12 cellular contexts compared by ENCODE assay signal in the genomic region with DNA sequence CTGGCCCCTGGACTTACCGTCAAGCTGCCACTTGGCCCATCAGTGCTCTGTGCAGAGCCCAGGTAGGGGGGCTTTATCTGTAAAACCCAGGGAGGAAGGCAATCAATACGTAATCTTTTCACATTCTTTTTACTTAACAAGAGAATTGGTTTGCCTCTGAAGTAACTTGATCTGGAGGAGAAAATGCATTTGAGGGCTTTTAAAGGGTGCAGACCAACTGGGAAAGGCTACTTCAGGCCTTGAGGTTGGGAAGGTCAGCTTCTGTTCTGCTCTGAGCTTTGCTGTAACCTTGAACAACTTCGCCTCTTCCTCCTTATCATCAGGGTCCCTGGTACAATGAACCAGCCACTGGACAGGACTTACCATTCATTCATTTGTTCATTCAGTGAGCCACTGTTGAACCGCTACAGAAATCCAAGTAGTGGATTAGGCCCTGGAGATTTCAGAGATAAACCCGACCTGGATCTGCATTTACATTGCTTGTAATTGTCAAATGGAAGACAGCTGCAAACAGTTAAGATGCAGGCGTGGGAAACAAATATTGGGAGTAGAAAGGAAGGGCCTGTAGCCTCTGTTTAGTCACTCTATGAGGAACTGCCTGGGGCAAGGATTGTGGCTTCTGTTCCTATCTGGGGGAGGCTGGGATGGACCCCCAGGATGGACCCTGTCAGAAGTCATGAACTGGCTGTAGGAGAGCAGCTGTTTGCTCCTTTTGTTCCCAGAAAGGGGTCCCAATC.
DNase-seq lines count a peak whose midpoint lies in the region; ATAC-seq and TF ChIP-seq lines count a peak whose summit lies in the region.
"Had no signal": no experiment of that assay in that cellular context is flagged by ENCODE, and none has a peak within 500 bp of the region (broad histone marks: within the 10 kb centered on the region; RNA-seq: fewer than 3 reads in every experiment).

No MANE protein-coding gene starts in this region.

- intact Hi-C loops in Caco-2 (cut with micrococcal nuclease; ENCODE audit: unreplicated experiment): no loop called here

- CTCF ChIA-PET in Caco-2 (lab: Charles Lee): interaction anchor here (1.6 kb wide), 1 partner anchor 13 kb away, joined by 3 read pairs; no protein-coding TSS in a partner anchor

- TF ChIP-seq CTCF in GM23338 (conservative IDR thresholded peaks at IDR 0.05; ENCODE audit: low read depth in 2 of 2) (no peak), Caco-2 (IDR thresholded peaks at IDR 0.05; ENCODE audit: insufficient read depth in 1 of 2, low read depth in 1 of 2, low read length in 1 of 2, severe bottlenecking in 1 of 2, unreplicated experiment in 1 of 2) (no peak)

- no peak overlapping the region for H2AFZ ChIP-seq in ACC112 (ENCODE audit: low read length, unreplicated experiment)
- H2AFZ ChIP-seq in GM23338: no peak overlapping the region

- peaks cover 9% of the 10 kb centered on the region for H3K27me3 Mint-ChIP-seq in GM23338 (ENCODE audit: insufficient read depth, low read depth, poor library complexity)
- H3K27me3 Mint-ChIP-seq in Caco-2 (ENCODE audit: insufficient read depth, unreplicated experiment): no peaks in the 10 kb centered on the region

- H3K9me2 ChIP-seq in GM23338 (ENCODE audit: insufficient read depth): peaks cover 6% of the 10 kb centered on the region; the same call in 1 of the 2 replicates

- H3K36me3 ChIP-seq in ACC112 (ENCODE audit: insufficient read depth, low read length): no peaks in the 10 kb centered on the region
- H3K36me3 ChIP-seq in GM23338 (ENCODE audit: insufficient read depth): no peaks in the 10 kb centered on the region
- H3K36me3 ChIP-seq in adipocyte (ENCODE audit: control insufficient read depth, insufficient read depth, low read length, severe bottlenecking): no peaks in the 10 kb centered on the region
- no peaks in the 10 kb centered on the region for H3K36me3 ChIP-seq in Caco-2 (ENCODE audit: control insufficient read depth, insufficient read depth, low read length)

- H3K4me1 ChIP-seq in ACC112 (ENCODE audit: control insufficient read depth, insufficient read depth, low read length, unreplicated experiment) (peaks cover 42% of the 10 kb centered on the region), GM23338 (ENCODE audit: insufficient read depth) (peaks cover 30% of the 10 kb centered on the region), adipocyte (ENCODE audit: control insufficient read depth, insufficient read depth, low read length) (peaks cover 55% of the 10 kb centered on the region), Caco-2 (peaks cover 17% of the 10 kb centered on the region)

- POLR2A ChIA-PET in Caco-2 (lab: Charles Lee): interaction anchor here (0.6 kb wide), 1 partner anchor 184 kb away, joined by 18 read pairs; no protein-coding TSS in a partner anchor

- H3K27ac Mint-ChIP-seq in GM23338 (peak overlapping the region; percentile 95), Caco-2 (ENCODE audit: unreplicated experiment) (no peak overlapping the region)
- H3K27ac Mint-ChIP-seq: CD8-positive, alpha-beta T cell; naive B cell had no signal

- H3K36me3 Mint-ChIP-seq in GM23338 (ENCODE audit: low read depth): no peaks in the 10 kb centered on the region
- no peaks in the 10 kb centered on the region for H3K36me3 Mint-ChIP-seq in Caco-2 (ENCODE audit: insufficient read depth, unreplicated experiment)
- H3K36me3 Mint-ChIP-seq: naive B cell had no signal

- no peaks in the 10 kb centered on the region; the same call in 1 of the 3 replicates for H3K9me3 Mint-ChIP-seq in GM23338
- H3K9me3 Mint-ChIP-seq in Caco-2 (ENCODE audit: unreplicated experiment): no peaks in the 10 kb centered on the region
- H3K9me3 Mint-ChIP-seq: activated T-cell treated with anti-CD3 and anti-CD28 coated beads, Interleukin-2, amount 50 U/mL, for 4 hours; CD8-positive, alpha-beta T cell; naive B cell had no signal

- peak overlapping the region; percentile 43 for H3K9ac ChIP-seq in adipocyte (ENCODE audit: low read length)
- H3K9ac ChIP-seq: KMS-11 had no signal

- no peaks in the 10 kb centered on the region for H3K9me3 ChIP-seq in adipocyte (ENCODE audit: control insufficient read depth, low read length)
- H3K9me3 ChIP-seq in Caco-2: no peaks in the 10 kb centered on the region

- no peaks in the 10 kb centered on the region for H3K27me3 ChIP-seq in ACC112 (ENCODE audit: insufficient read depth, low read length)
- H3K27me3 ChIP-seq in GM23338 (ENCODE audit: insufficient read depth): no peaks in the 10 kb centered on the region
- H3K27me3 ChIP-seq in adipocyte (replicated peaks; ENCODE audit: control insufficient read depth, insufficient read depth, low read length): no peaks in the 10 kb centered on the region
- no peaks in the 10 kb centered on the region for H3K27me3 ChIP-seq in Caco-2 (replicated peaks; ENCODE audit: control insufficient read depth, insufficient read depth, low read length)

- DNase-seq in GM23338 (ENCODE audit: low spot score) (peak; percentile 68), adipocyte (ENCODE audit: low read depth) (peak; percentile 85), iPS-NIHi7 (ENCODE audit: extremely low spot score) (peak; percentile 64), KG1 (lab: John Stamatoyannopoulos, UW) (no peak), Caco-2 (no peak), NCI-H146 treated with DMSO at 0.1 percent for 48 hours (lab: John Stamatoyannopoulos, UW; ENCODE audit: unreplicated experiment) (no peak)
- DNase-seq: activated T-cell treated with anti-CD3 and anti-CD28 coated beads, Interleukin-2, amount 50 U/mL, for 4 hours; CD8-positive, alpha-beta T cell; naive B cell had no signal

- peak; percentile 71 for ATAC-seq in GM23338
- no peak for ATAC-seq in HG03354 (IDR thresholded peaks at IDR 0.05; ENCODE audit: poor library complexity, severe bottlenecking, unreplicated experiment)
- ATAC-seq: activated T-cell treated with anti-CD3 and anti-CD28 coated beads, Interleukin-2, amount 50 U/mL, for 4 hours; CD8-positive, alpha-beta T cell had no signal

- 0 out of 2 replicates have a peak, but pooled peaks cover 3% of the 10 kb centered on the region for H3F3A ChIP-seq in GM23338 (replicated peaks; ENCODE audit: low read depth)

- no peaks in the 10 kb centered on the region for H4K20me1 ChIP-seq in GM23338 (replicated peaks; ENCODE audit: insufficient read depth)

- H3K4me3 ChIP-seq in ACC112 (ENCODE audit: low read depth, low read length) (peak overlapping the region; percentile 50), GM23338 (peak overlapping the region; percentile 33), adipocyte (ENCODE audit: low read length) (peak overlapping the region; percentile 54), Caco-2 (ENCODE audit: low read depth, low read length) (no peak overlapping the region)

- H3K27ac ChIP-seq in ACC112 (ENCODE audit: low read depth, low read length) (peak overlapping the region; percentile 49), GM23338 (ENCODE audit: low read depth) (peak overlapping the region; percentile 96)
- H3K27ac ChIP-seq: KMS-11 had no signal

- H3K4me3 Mint-ChIP-seq in GM23338: peak overlapping the region; percentile 42; the same call in 2 of the 3 replicates
- H3K4me3 Mint-ChIP-seq in Caco-2 (ENCODE audit: unreplicated experiment): no peak overlapping the region
- H3K4me3 Mint-ChIP-seq: activated T-cell treated with anti-CD3 and anti-CD28 coated beads, Interleukin-2, amount 50 U/mL, for 4 hours; CD8-positive, alpha-beta T cell; naive B cell had no signal

- no peaks in the 10 kb centered on the region for H3K79me2 ChIP-seq in ACC112 (ENCODE audit: control insufficient read depth, insufficient read depth, low read length, unreplicated experiment)
- no peaks in the 10 kb centered on the region for H3K79me2 ChIP-seq in GM23338 (replicated peaks; ENCODE audit: insufficient read depth)

- peak overlapping the region; percentile 47 for H3K4me2 ChIP-seq in GM23338
- H3K4me2 ChIP-seq: KMS-11 had no signal

- no TSS peak for BruUV-seq in Caco-2 (replicated peaks; lab: Mats Ljungman, UMichigan)

- H3K4me1 Mint-ChIP-seq in GM23338: peaks cover 64% of the 10 kb centered on the region
- H3K4me1 Mint-ChIP-seq in Caco-2 (ENCODE audit: low read depth, unreplicated experiment): no peaks in the 10 kb centered on the region

TF ChIP-seq in GM23338, 12 proteins besides CTCF, POLR2A, EP300 and RAD21 (continues in another document):
- TF ChIP-seq ZNF331 (CRISPR knock-in tag; IDR thresholded peaks at IDR 0.05; ENCODE audit: low read depth) (no peak), CREB1 (CRISPR knock-in tag; IDR thresholded peaks at IDR 0.05; ENCODE audit: low read depth) (peak; percentile 35; the same call in 1 of the 2 replicates), EZH2phosphoT487 (IDR thresholded peaks at IDR 0.05; ENCODE audit: unreplicated experiment) (no peak), NANOG (IDR thresholded peaks at IDR 0.05; ENCODE audit: borderline replicate concordance) (0 out of 2 replicates have a peak, but pooled peaks have one; percentile 54), ZNF114 (CRISPR knock-in tag; IDR thresholded peaks at IDR 0.05) (no peak)
- TF ChIP-seq, protein P1, sequence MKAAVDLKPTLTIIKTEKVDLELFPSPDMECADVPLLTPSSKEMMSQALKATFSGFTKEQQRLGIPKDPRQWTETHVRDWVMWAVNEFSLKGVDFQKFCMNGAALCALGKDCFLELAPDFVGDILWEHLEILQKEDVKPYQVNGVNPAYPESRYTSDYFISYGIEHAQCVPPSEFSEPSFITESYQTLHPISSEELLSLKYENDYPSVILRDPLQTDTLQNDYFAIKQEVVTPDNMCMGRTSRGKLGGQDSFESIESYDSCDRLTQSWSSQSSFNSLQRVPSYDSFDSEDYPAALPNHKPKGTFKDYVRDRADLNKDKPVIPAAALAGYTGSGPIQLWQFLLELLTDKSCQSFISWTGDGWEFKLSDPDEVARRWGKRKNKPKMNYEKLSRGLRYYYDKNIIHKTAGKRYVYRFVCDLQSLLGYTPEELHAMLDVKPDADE (IDR thresholded peaks at IDR 0.05): no peak

Comparison
In these comparisons a context has a peak if more than half of its experiments do, and no peak if none do; other contexts are left out.
1. DNase-seq: peak in GM23338 (single experiment), adipocyte (single experiment) and iPS-NIHi7 (single experiment); none in KG1 (single experiment), Caco-2 (0 of 2) and NCI-H146 treated with DMSO at 0.1 percent for 48 hours (single experiment).